Comparison of ENCODE assay signal across 8 cellular contexts in the genomic region with DNA sequence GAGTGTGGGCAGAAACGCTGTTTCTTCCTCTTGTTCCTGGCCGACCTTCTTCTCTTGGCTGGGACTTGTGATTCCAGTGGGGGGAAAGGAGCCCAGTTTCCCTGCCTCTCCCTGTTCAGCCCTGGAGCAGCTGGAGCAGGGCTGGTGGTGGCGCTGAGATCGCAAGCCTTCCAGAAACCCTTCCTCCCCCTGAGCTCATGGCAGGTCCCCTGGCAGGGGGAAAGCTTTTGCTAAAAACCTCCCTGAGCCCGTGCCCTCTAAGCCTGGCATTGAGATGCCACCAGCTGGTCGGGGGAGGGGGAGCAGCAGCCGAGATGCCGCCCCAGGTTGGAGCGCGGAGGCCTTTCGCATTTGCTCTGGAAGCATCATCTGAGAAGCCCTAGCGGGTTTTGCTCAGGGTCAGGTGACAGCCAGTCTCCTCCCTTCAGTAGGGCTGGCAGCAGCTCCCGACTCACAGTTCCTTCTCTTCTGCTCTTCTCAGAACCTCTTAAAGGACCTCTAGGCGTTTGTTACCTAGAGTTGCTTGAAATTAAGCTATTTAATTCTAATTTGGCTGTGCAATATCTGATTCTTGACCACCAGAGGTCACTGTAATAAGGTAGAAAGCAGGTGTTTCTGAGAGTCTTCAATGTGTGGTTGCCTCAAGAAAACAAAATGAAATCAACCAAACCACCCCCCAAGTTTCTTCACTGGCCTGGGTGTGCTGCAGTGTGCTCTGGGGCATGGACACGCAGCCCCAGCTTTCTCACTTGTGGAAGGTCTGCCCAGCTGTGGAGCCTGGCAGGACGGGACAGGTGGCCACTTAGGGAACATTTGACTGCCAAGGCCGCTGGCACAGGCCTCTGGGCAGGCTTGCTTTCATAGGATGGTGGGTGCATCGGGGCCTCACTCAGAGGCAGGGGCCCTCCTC.
DNase-seq lines count a peak whose midpoint lies in the region; ATAC-seq and TF ChIP-seq lines count a peak whose summit lies in the region.

No MANE protein-coding gene starts in this region.

- no peak overlapping the region for H3K27ac Mint-ChIP-seq in CD4-positive, alpha-beta T cell

- POLR2A ChIA-PET in CD4-positive, alpha-beta T cell (lab: Charles Lee) = no interaction called here

- ATAC-seq in CD4-positive, alpha-beta T cell (ENCODE audit: poor library complexity) = no peak

- DNase-seq in CD4-positive, alpha-beta T cell = no peak
- DNase-seq in HCEC 1CT = peak; percentile 27
- no peak for DNase-seq in epithelial cell of proximal tubule (ENCODE audit: low read depth)
- no peak for DNase-seq in NCI-H187 treated with DMSO at 0.1 percent for 48 hours (lab: John Stamatoyannopoulos, UW)
- no peak for DNase-seq in activated naive CD4-positive, alpha-beta T cell treated with anti-CD3 and anti-CD28 coated beads, Interleukin-2, amount 50 U/mL, for 16 hours
- DNase-seq in KG1 (lab: John Stamatoyannopoulos, UW) = no peak

- no peaks in the 10 kb centered on the region for H3K9me3 ChIP-seq in CD4-positive, alpha-beta T cell (ENCODE audit: control insufficient read depth, low read length)
- H3K9me3 ChIP-seq in OCI-LY1 (ENCODE audit: low read length) (no peaks in the 10 kb centered on the region), parathyroid adenoma (ENCODE audit: control insufficient read depth, low read length) (no peaks in the 10 kb centered on the region)

- no peaks in the 10 kb centered on the region for H3K9me3 Mint-ChIP-seq in CD4-positive, alpha-beta T cell

- intact Hi-C loops in CD4-positive, alpha-beta T cell (cut with DNase I, micrococcal nuclease) = loop anchor here (2.0 to 5.0 kb wide), 2 partner anchors 604 to 605 kb away; no protein-coding TSS in a partner anchor

- H3K36me3 Mint-ChIP-seq in CD4-positive, alpha-beta T cell (ENCODE audit: low read depth) = no peaks in the 10 kb centered on the region

- no peaks in the 10 kb centered on the region for H4K20me1 ChIP-seq in OCI-LY1 (ENCODE audit: insufficient read depth, low read length)

- no peaks in the 10 kb centered on the region for H3F3A ChIP-seq in OCI-LY1 (ENCODE audit: insufficient read depth, low read length)

- H3K4me2 ChIP-seq in OCI-LY1 (ENCODE audit: low read length) (no peak overlapping the region), parathyroid adenoma (ENCODE audit: low read length) (no peak overlapping the region)

- CTCF ChIA-PET in CD4-positive, alpha-beta T cell (lab: Charles Lee) = interaction anchor here (0.7 kb wide), 1 partner anchor 18 kb away, joined by 3 read pairs; no protein-coding TSS in a partner anchor

- no peak overlapping the region for H3K4me3 Mint-ChIP-seq in CD4-positive, alpha-beta T cell

- H2AFZ ChIP-seq in OCI-LY1 (ENCODE audit: low read length) (no peak overlapping the region), parathyroid adenoma (peak overlapping the region; percentile 73)

- TF ChIP-seq CTCF in CD4-positive, alpha-beta T cell (IDR thresholded peaks at IDR 0.05) = peak; percentile 24
- TF ChIP-seq CTCF in OCI-LY1 (IDR thresholded peaks at IDR 0.05; ENCODE audit: low read length) (peak; percentile 67), epithelial cell of proximal tubule (conservative IDR thresholded peaks at IDR 0.05; ENCODE audit: low read depth, low read length) (peak; percentile 74), parathyroid adenoma (IDR thresholded peaks at IDR 0.05) (peak; percentile 43)

- H3K36me3 ChIP-seq in OCI-LY1 (ENCODE audit: insufficient read depth, low read length) (no peaks in the 10 kb centered on the region), parathyroid adenoma (ENCODE audit: control insufficient read depth, insufficient read depth, low read length) (no peaks in the 10 kb centered on the region)

- H3K9me2 ChIP-seq in OCI-LY1 (ENCODE audit: low read depth, low read length) = no peaks in the 10 kb centered on the region

- no peak overlapping the region for H3K27ac ChIP-seq in CD4-positive, alpha-beta T cell (ENCODE audit: low read depth, low read length)
- H3K27ac ChIP-seq in OCI-LY1 (ENCODE audit: low read depth, low read length, poor library complexity, severe bottlenecking) (no peak overlapping the region), parathyroid adenoma (peak overlapping the region; percentile 88)

- no peaks in the 10 kb centered on the region for H3K79me2 ChIP-seq in OCI-LY1 (ENCODE audit: insufficient read depth, low read length)
- H3K79me2 ChIP-seq in parathyroid adenoma = no peaks in the 10 kb centered on the region

- H3K4me1 ChIP-seq in OCI-LY1 (ENCODE audit: insufficient read depth, low read length, severe bottlenecking) = no peaks in the 10 kb centered on the region
- peaks cover 28% of the 10 kb centered on the region for H3K4me1 ChIP-seq in parathyroid adenoma

- no peak overlapping the region for H3K4me3 ChIP-seq in OCI-LY1 (ENCODE audit: low read depth, low read length, poor library complexity, severe bottlenecking)
- no peak overlapping the region for H3K4me3 ChIP-seq in epithelial cell of proximal tubule (ENCODE audit: low read depth, low read length)
- no peak overlapping the region for H3K4me3 ChIP-seq in parathyroid adenoma (ENCODE audit: low read depth, low read length)

- H3K27me3 Mint-ChIP-seq in CD4-positive, alpha-beta T cell = peaks cover 4% of the 10 kb centered on the region

- no peaks in the 10 kb centered on the region for H3K4me1 Mint-ChIP-seq in CD4-positive, alpha-beta T cell (ENCODE audit: low read depth)

- H3K27me3 ChIP-seq in CD4-positive, alpha-beta T cell (ENCODE audit: control insufficient read depth, insufficient read depth, low read length) = no peaks in the 10 kb centered on the region
- peaks cover 3% of the 10 kb centered on the region; the same call in 1 of the 2 replicates for H3K27me3 ChIP-seq in OCI-LY1 (ENCODE audit: insufficient read depth, low read length)
- H3K27me3 ChIP-seq in parathyroid adenoma (ENCODE audit: control insufficient read depth, insufficient read depth, low read length) = no peaks in the 10 kb centered on the region

- H3K9ac ChIP-seq in OCI-LY1 (ENCODE audit: low read length) = no peak overlapping the region
- no peak overlapping the region for H3K9ac ChIP-seq in parathyroid adenoma

Comparison
In these comparisons a context has a peak if more than half of its experiments do, and no peak if none do; other contexts are left out.
1. CTCF ChIP-seq: peak in every context shown above with its lines; median percentile 74 in epithelial cell of proximal tubule; 67 in OCI-LY1; 43 in parathyroid adenoma; 24 in CD4-positive, alpha-beta T cell.